Comparison of ENCODE assay signal across 1 cellular context in genomic region chr3:45510519-45510918, GRCh38.
TF ChIP-seq lines count a peak whose summit lies in the region.

No MANE protein-coding gene starts in this region.

TF ChIP-seq in H1, 55 proteins besides CTCF, POLR2A, EP300 and RAD21 (continued from another document):
- TF ChIP-seq RXRA (IDR thresholded peaks at IDR 0.05; ENCODE audit: insufficient read depth, low read depth, low read length) (no peak), CBX5 (IDR thresholded peaks at IDR 0.05; ENCODE audit: low read depth, low read length) (no peak), PHF8 (conservative IDR thresholded peaks at IDR 0.05; ENCODE audit: low read depth, low read length) (no peak), USF2 (IDR thresholded peaks at IDR 0.05; ENCODE audit: low read length) (no peak), CBX8 (IDR thresholded peaks at IDR 0.05; ENCODE audit: borderline replicate concordance, low read depth, low read length) (no peak), HDAC2 (IDR thresholded peaks at IDR 0.05; ENCODE audit: borderline replicate concordance in 1 of 2, low read depth in 2 of 2, low read length in 2 of 2) (no peak), ZNF274 (IDR thresholded peaks at IDR 0.05; ENCODE audit: borderline replicate concordance, extremely low read depth, low read length) (no peak), ATF3 (IDR thresholded peaks at IDR 0.05; ENCODE audit: insufficient read depth, low read depth, low read length) (no peak), NRF1 (IDR thresholded peaks at IDR 0.05; ENCODE audit: low read depth, low read length) (no peak), SP4 (IDR thresholded peaks at IDR 0.05; ENCODE audit: low read length) (no peak), POU5F1 (IDR thresholded peaks at IDR 0.05; ENCODE audit: low read depth, low read length) (no peak), TAF7 (optimal IDR thresholded peaks at IDR 0.05; ENCODE audit: borderline replicate concordance, low read depth, low read length) (no peak), CHD1 (IDR thresholded peaks at IDR 0.05; ENCODE audit: low read depth, low read length) (no peak), SIX5 (IDR thresholded peaks at IDR 0.05; ENCODE audit: low read depth, low read length) (no peak), SP2 (IDR thresholded peaks at IDR 0.05; ENCODE audit: low read length) (no peak), GTF2F1 (IDR thresholded peaks at IDR 0.05; ENCODE audit: borderline replicate concordance, low read depth, low read length) (no peak)
